8 cellular contexts compared by ENCODE assay signal in genomic region chr17:40358323-40359038, GRCh38. TPM values are rescaled to one million over a fixed set of nuclear protein-coding genes. Genes with fewer than 3 reads are reported as not detected.
DNase-seq lines count a peak whose midpoint lies in the region; ATAC-seq, FAIRE-seq and TF ChIP-seq lines count a peak whose summit lies in the region.

No MANE protein-coding gene starts in this region.

- ATAC-seq in activated T-cell treated with anti-CD3 and anti-CD28 coated beads, Interleukin-2, amount 50 U/mL, for 4 hours = peak; percentile 36 to 41
- ATAC-seq in naive B cell (ENCODE audit: low read depth in 2 of 2) = peak; percentile 41 to 51
- ATAC-seq in HG02678 (IDR thresholded peaks at IDR 0.05; ENCODE audit: unreplicated experiment) = no peak

- TF ChIP-seq CTCF in epithelial cell of proximal tubule (conservative IDR thresholded peaks at IDR 0.05; ENCODE audit: low read depth, low read length) = peak; percentile 95

- peak overlapping the region in 5 of 6 donors; percentile 47 to 84 (median 61) for H3K27ac Mint-ChIP-seq in naive B cell

- peaks cover 13% of the 10 kb centered on the region for H3K4me1 Mint-ChIP-seq in activated T-cell treated with anti-CD3 and anti-CD28 coated beads, Interleukin-2, amount 50 U/mL, for 4 hours (ENCODE audit: low read depth)
- peaks cover 13 to 32% (median 20%) of the 10 kb centered on the region in 3 donors for H3K4me1 Mint-ChIP-seq in naive B cell

- no peaks in the 10 kb centered on the region for H3K9me3 Mint-ChIP-seq in activated T-cell treated with anti-CD3 and anti-CD28 coated beads, Interleukin-2, amount 50 U/mL, for 4 hours
- H3K9me3 Mint-ChIP-seq in naive B cell = no peaks in the 10 kb centered on the region

- peak overlapping the region; percentile 25 for H3K4me3 ChIP-seq in epithelial cell of proximal tubule (ENCODE audit: low read depth, low read length)

- peaks cover 10% of the 10 kb centered on the region for H3K27me3 Mint-ChIP-seq in activated T-cell treated with anti-CD3 and anti-CD28 coated beads, Interleukin-2, amount 50 U/mL, for 4 hours (ENCODE audit: low read depth)
- peaks cover 5 to 32% (median 24%) of the 10 kb centered on the region in 3 donors for H3K27me3 Mint-ChIP-seq in naive B cell

- peak; percentile 78 for FAIRE-seq in RCC 7860 (lab: Jason Lieb, UNC)

- DNase-seq in DMS79 treated with DMSO at 0.1 percent for 48 hours (lab: John Stamatoyannopoulos, UW) (peak; percentile 66), KG1 (lab: John Stamatoyannopoulos, UW) (peak; percentile 81), RCC 7860 (ENCODE audit: low spot score) (peak; percentile 52), epithelial cell of proximal tubule (ENCODE audit: low read depth) (no peak), naive B cell (peak; percentile 80)
- DNase-seq in activated T-cell treated with anti-CD3 and anti-CD28 coated beads, Interleukin-2, amount 50 U/mL, for 4 hours = peak; percentile 92
- DNase-seq in stimulated activated CD8-positive, alpha-beta memory T cell treated with anti-CD3 and anti-CD28 coated beads, Interleukin-7, amount 100 ng/mL, for 48 hours (ENCODE audit: extremely low read depth in 1 of 2, low read depth in 1 of 2) = peak; percentile 69 to 77

- H3K4me3 Mint-ChIP-seq in activated T-cell treated with anti-CD3 and anti-CD28 coated beads, Interleukin-2, amount 50 U/mL, for 4 hours = no peak overlapping the region
- peak overlapping the region in 4 of 8 donors; percentile 6 to 61 (median 28) for H3K4me3 Mint-ChIP-seq in naive B cell

- H3K36me3 Mint-ChIP-seq in activated T-cell treated with anti-CD3 and anti-CD28 coated beads, Interleukin-2, amount 50 U/mL, for 4 hours (ENCODE audit: insufficient read depth) = peaks cover 3% of the 10 kb centered on the region
- H3K36me3 Mint-ChIP-seq in naive B cell = no peaks in the 10 kb centered on the region

RNA-seq across cellular contexts. Expression of gene GJD3, which starts 6.1 kb away (rescaled TPM):
- total RNA-seq in activated T-cell treated with anti-CD3 and anti-CD28 coated beads, Interleukin-2, amount 50 U/mL, for 4 hours = not detected
- 0.58 TPM in 1 of 2 replicates, not detected in the other for total RNA-seq in epithelial cell of proximal tubule
- under 1 TPM in 2 of 6 donors, not detected in 4; 0.44 to 0.98 TPM for polyA plus RNA-seq in naive B cell (ENCODE audit: low read depth in 6 of 6)

RNA-seq across cellular contexts. Expression of gene RARA, which starts 49.5 kb away (rescaled TPM):
- total RNA-seq in activated T-cell treated with anti-CD3 and anti-CD28 coated beads, Interleukin-2, amount 50 U/mL, for 4 hours = 10 to 100 TPM; 46.5 to 61.9 (median 48.7) TPM
- total RNA-seq in epithelial cell of proximal tubule = 19.5 and 21.9 TPM in 2 replicates
- polyA plus RNA-seq in naive B cell (ENCODE audit: low read depth in 6 of 6) = 10 to 100 TPM in 2 of 6 donors, 1 to 10 TPM in 4; 3.1 to 12.6 (median 7.8) TPM

RNA-seq across cellular contexts. Expression of gene TOP2A, which starts 59.2 kb away (rescaled TPM):
- total RNA-seq in activated T-cell treated with anti-CD3 and anti-CD28 coated beads, Interleukin-2, amount 50 U/mL, for 4 hours = 10 to 100 TPM; 10.4 to 16.4 (median 12.0) TPM
- total RNA-seq in epithelial cell of proximal tubule = 198 and 206 TPM in 2 replicates
- 1 to 10 TPM in 1 of 6 donors, under 1 TPM in 4, not detected in 1; 0.49 to 1.7 (median 0.79) TPM for polyA plus RNA-seq in naive B cell (ENCODE audit: low read depth in 6 of 6)

Comparison
In these comparisons a context has a peak if more than half of its experiments do, and no peak if none do; other contexts are left out.
1. RNA of gene TOP2A, which starts 59.2 kb away (total RNA-seq): 198 to 206 TPM in epithelial cell of proximal tubule; 10.4 to 16.4 TPM in activated T-cell treated with anti-CD3 and anti-CD28 coated beads, Interleukin-2, amount 50 U/mL, for 4 hours; every median in the first group is over 10 times any median in the second.